ENCODE assay signal across 7 cellular contexts in genomic region chr12:24060089-24060488, GRCh38.
"Had no signal": no experiment of that assay in that cellular context is flagged by ENCODE, and none has a peak within 500 bp of the region (broad histone marks: within the 10 kb centered on the region; RNA-seq: fewer than 3 reads in every experiment).

No MANE protein-coding gene starts in this region.

- H2AFZ ChIP-seq: GM23248 had no signal

- H3K27ac ChIP-seq: GM23248 had no signal

- H3K4me3 ChIP-seq: GM23248 had no signal

- FAIRE-seq: H54, HTR-8/SVneo had no signal

- H3K9ac ChIP-seq: GM23248 had no signal

- DNase-seq: GM23248, GOT3, H9, HCEC 1CT, KG1 had no signal
